In the genomic region with DNA sequence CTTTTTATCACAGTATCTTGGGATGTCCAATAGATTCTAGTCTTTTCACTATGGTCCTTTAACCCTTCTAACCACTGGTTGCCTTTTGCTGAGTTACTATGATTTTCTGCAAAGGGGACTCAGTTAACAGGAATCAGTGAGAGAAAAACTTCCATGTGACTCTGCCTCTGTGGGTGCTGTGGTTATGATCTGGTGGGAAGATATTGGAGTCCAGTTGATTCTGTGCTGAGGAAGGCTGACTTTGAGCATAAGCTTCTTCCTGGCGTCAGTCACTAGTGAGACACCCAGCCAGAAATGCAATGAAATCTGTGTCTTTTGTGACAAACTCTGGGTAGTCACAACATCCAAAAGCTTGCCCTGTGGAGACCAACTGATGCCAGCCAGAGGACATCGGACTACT, we compare ENCODE assay signal across 21 cellular contexts.
DNase-seq lines count a peak whose midpoint lies in the region; ATAC-seq, FAIRE-seq and TF ChIP-seq lines count a peak whose summit lies in the region.
"Had no signal": no experiment of that assay in that cellular context is flagged by ENCODE, and none has a peak within 500 bp of the region (broad histone marks: within the 10 kb centered on the region; RNA-seq: fewer than 3 reads in every experiment).

No MANE protein-coding gene starts in this region.

- H3K27ac Mint-ChIP-seq in astrocyte (ENCODE audit: unreplicated experiment): peak overlapping the region; percentile 0
- H3K27ac Mint-ChIP-seq in Calu3 (ENCODE audit: unreplicated experiment): no peak overlapping the region

- H3K27me3 Mint-ChIP-seq in astrocyte (ENCODE audit: low read depth, unreplicated experiment): no peaks in the 10 kb centered on the region
- H3K27me3 Mint-ChIP-seq in Calu3 (ENCODE audit: unreplicated experiment): no peaks in the 10 kb centered on the region

- H3K36me3 ChIP-seq in DND-41 (ENCODE audit: insufficient read depth, low read length): no peaks in the 10 kb centered on the region
- H3K36me3 ChIP-seq in astrocyte (ENCODE audit: insufficient read depth, low read length): no peaks in the 10 kb centered on the region
- H3K36me3 ChIP-seq in smooth muscle cell (ENCODE audit: low read depth): no peaks in the 10 kb centered on the region

- H3K4me1 Mint-ChIP-seq in astrocyte (ENCODE audit: low read depth, unreplicated experiment) (peaks cover 19% of the 10 kb centered on the region), Calu3 (ENCODE audit: low read depth, unreplicated experiment) (no peaks in the 10 kb centered on the region)

- intact Hi-C loops in head of caudate nucleus (cut with DNase I): no loop called here
- intact Hi-C loops in Calu3 (cut with micrococcal nuclease; ENCODE audit: unreplicated experiment): no loop called here

- H3K27ac ChIP-seq in DND-41 (ENCODE audit: low read length) (0 out of 2 replicates have a peak overlapping the region, but pooled peaks have one; percentile 41), astrocyte (ENCODE audit: low read depth, low read length) (no peak overlapping the region), smooth muscle cell (ENCODE audit: low read depth) (peak overlapping the region; percentile 36), coronary artery (no peak overlapping the region)
- H3K27ac ChIP-seq: HL-60 had no signal

- FAIRE-seq in astrocyte (lab: Jason Lieb, UNC): no peak
- FAIRE-seq: GM12891, HepG2 had no signal

- no peaks in the 10 kb centered on the region for H3F3A ChIP-seq in smooth muscle cell (ENCODE audit: low read depth)

- no peaks in the 10 kb centered on the region for H4K20me1 ChIP-seq in DND-41 (ENCODE audit: insufficient read depth, low read length)
- H4K20me1 ChIP-seq in astrocyte (ENCODE audit: insufficient read depth, low read length): no peaks in the 10 kb centered on the region
- no peaks in the 10 kb centered on the region for H4K20me1 ChIP-seq in smooth muscle cell (ENCODE audit: low read depth)

- H3K4me1 ChIP-seq in DND-41 (ENCODE audit: insufficient read depth, low read length) (peaks cover 19% of the 10 kb centered on the region), astrocyte (ENCODE audit: insufficient read depth, low read length) (no peaks in the 10 kb centered on the region), smooth muscle cell (ENCODE audit: low read depth) (no peaks in the 10 kb centered on the region)

- no peaks in the 10 kb centered on the region for H3K9me3 Mint-ChIP-seq in astrocyte (ENCODE audit: unreplicated experiment)
- peaks cover 2% of the 10 kb centered on the region for H3K9me3 Mint-ChIP-seq in Calu3 (ENCODE audit: low read depth, unreplicated experiment)

- no peaks in the 10 kb centered on the region for H3K36me3 Mint-ChIP-seq in astrocyte (ENCODE audit: low read depth, unreplicated experiment)
- no peaks in the 10 kb centered on the region for H3K36me3 Mint-ChIP-seq in Calu3 (ENCODE audit: insufficient read depth, unreplicated experiment)

- H3K79me2 ChIP-seq in DND-41 (ENCODE audit: insufficient read depth, low read length): no peaks in the 10 kb centered on the region
- H3K79me2 ChIP-seq in astrocyte (ENCODE audit: insufficient read depth, low read length): no peaks in the 10 kb centered on the region
- H3K79me2 ChIP-seq in smooth muscle cell (ENCODE audit: low read depth): no peaks in the 10 kb centered on the region

- H3K9me3 ChIP-seq in DND-41 (ENCODE audit: insufficient read depth, low read length, severe bottlenecking) (no peaks in the 10 kb centered on the region), astrocyte (ENCODE audit: insufficient read depth, low read depth, low read length) (no peaks in the 10 kb centered on the region), smooth muscle cell (replicated peaks; ENCODE audit: low read depth) (no peaks in the 10 kb centered on the region)

- H3K9ac ChIP-seq in DND-41 (ENCODE audit: low read depth, low read length) (no peak overlapping the region), astrocyte (ENCODE audit: low read length) (no peak overlapping the region), smooth muscle cell (ENCODE audit: low read depth) (no peak overlapping the region)

- CTCF ChIA-PET in Calu3 (lab: Charles Lee): no interaction called here

- no TSS peak for BruUV-seq in Calu3 (replicated peaks; lab: Mats Ljungman, UMichigan)

- H3K4me3 Mint-ChIP-seq in astrocyte (ENCODE audit: unreplicated experiment) (no peak overlapping the region), Calu3 (ENCODE audit: low read depth, unreplicated experiment) (no peak overlapping the region)

- no peak overlapping the region for H3K4me3 ChIP-seq in DND-41 (ENCODE audit: low read depth in 1 of 2, low read length in 2 of 2)
- no peak overlapping the region for H3K4me3 ChIP-seq in astrocyte (ENCODE audit: insufficient read depth, low read depth, low read length)
- no peak overlapping the region for H3K4me3 ChIP-seq in smooth muscle cell
- no peak overlapping the region for H3K4me3 ChIP-seq in coronary artery

- ATAC-seq in DND-41 (ENCODE audit: insufficient read depth, low read depth): peak; percentile 48; the same call in 1 of the 3 replicates
- ATAC-seq: HepG2 had no signal

- TF ChIP-seq CTCF in DND-41 (IDR thresholded peaks at IDR 0.05; ENCODE audit: borderline replicate concordance, extremely low read depth, low read length, poor library complexity, severe bottlenecking) (no peak), astrocyte (IDR thresholded peaks at IDR 0.05; ENCODE audit: insufficient read depth, low read depth, low read length) (no peak), smooth muscle cell (IDR thresholded peaks at IDR 0.05; ENCODE audit: borderline replicate concordance, insufficient read depth, poor library complexity, severe bottlenecking) (no peak), coronary artery (IDR thresholded peaks at IDR 0.05) (no peak), Calu3 (IDR thresholded peaks at IDR 0.05; ENCODE audit: unreplicated experiment) (no peak)

- peak; percentile 9 for DNase-seq in DND-41
- DNase-seq in M059J (ENCODE audit: low read depth): peak; percentile 64
- peak; percentile 57 for DNase-seq in astrocyte (ENCODE audit: low read depth)
- no peak for DNase-seq in smooth muscle cell (lab: John Stamatoyannopoulos, UW; ENCODE audit: unreplicated experiment)
- no peak for DNase-seq in coronary artery (ENCODE audit: low spot score)
- DNase-seq in NCI-H1694 (lab: John Stamatoyannopoulos, UW): no peak
- no peak for DNase-seq in head of caudate nucleus
- no peak for DNase-seq in Calu3
- DNase-seq: GOT3, HCEC 1CT, KBM-7, NCI-H1105, NCI-H146, NCI-H2029 treated with DMSO at 0.1 percent for 48 hours, NCI-H345, NCI-H524, NCI-H82, Right ventricle myocardium superior had no signal

- H2AFZ ChIP-seq in DND-41 (ENCODE audit: low read depth, low read length) (no peak overlapping the region), astrocyte (ENCODE audit: low read depth, low read length) (no peak overlapping the region), smooth muscle cell (ENCODE audit: low read depth) (no peak overlapping the region)

- H3K27me3 ChIP-seq in DND-41 (ENCODE audit: insufficient read depth, low read length, poor library complexity) (no peaks in the 10 kb centered on the region), astrocyte (ENCODE audit: insufficient read depth, low read length) (no peaks in the 10 kb centered on the region), smooth muscle cell (ENCODE audit: low read depth) (no peaks in the 10 kb centered on the region)

- WGBS in smooth muscle cell (ENCODE audit: low lambda C conversion rate): 71% methylated on average over 2 of the region's 2 CpGs

- H3K4me2 ChIP-seq in DND-41 (ENCODE audit: insufficient read depth, low read length): no peak overlapping the region
- H3K4me2 ChIP-seq in astrocyte (ENCODE audit: low read length): no peak overlapping the region
- no peak overlapping the region for H3K4me2 ChIP-seq in smooth muscle cell

Comparison
In these comparisons a context has a peak if more than half of its experiments do, and no peak if none do; other contexts are left out.
1. DNase-seq: peak in DND-41 (single experiment), M059J (single experiment) and astrocyte (single experiment); none in smooth muscle cell (single experiment), coronary artery (single experiment), NCI-H1694 (single experiment), head of caudate nucleus (0 of 42) and Calu3 (single experiment).
2. H3K27ac ChIP-seq: peak in DND-41 (single experiment) and smooth muscle cell (single experiment); none in astrocyte (single experiment) and coronary artery (0 of 2).